ENCODE assay signal across 7 cellular contexts in genomic region chr5:143118818-143119217, GRCh38.
DNase-seq lines count a peak whose midpoint lies in the region; ATAC-seq, FAIRE-seq and TF ChIP-seq lines count a peak whose summit lies in the region.
"Not testable (repeated sequence)": the region's sequence is repeated elsewhere in the genome, so short reads cannot be mapped to it uniquely, and the experiment has no call there.

No MANE protein-coding gene starts in this region.

- CTCF ChIA-PET in HEK293 (lab: Yijun Ruan, JAX) = interaction anchor here (1.3 kb wide), 1 partner anchor 107 kb away, joined by 3 read pairs; no protein-coding TSS in a partner anchor

- peak overlapping the region; percentile 97 for H3K4me2 ChIP-seq in KMS-11

- POLR2A ChIA-PET in HEK293 (lab: Yijun Ruan, JAX) = interaction anchor here (1.0 kb wide), 1 partner anchor 9 kb away, joined by 3 read pairs; no protein-coding TSS in a partner anchor

- H3K27ac ChIP-seq in HEK293 (ENCODE audit: extremely low read depth, low read depth, low read length); small intestine (ENCODE audit: low read depth in 1 of 2, low read length in 1 of 2): not testable (repeated sequence)
- peak overlapping the region; percentile 97 for H3K27ac ChIP-seq in KMS-11
- H3K27ac ChIP-seq in VCaP = peak overlapping the region; percentile 9; the same call in 1 of the 2 replicates

- WGBS in small intestine, 3 donors = 19 to 64% (median 46%) methylated on average over 3 of the region's 3 CpGs

- intact Hi-C loops in activated T-helper 1 cell treated with anti-CD3 and anti-CD28 coated beads, Interleukin-12 subunit alpha, Interleukin-12 subunit beta, Interleukin-2, Interleukin-4 antibody, amounts not matched to agents 30 ng/mL and 10 ng/mL and 1 ng/mL, durations not matched to agents 14 hours and 24 hours and 36 hours (cut with micrococcal nuclease) = loop anchor here (1.0 to 5.0 kb wide), 5 partner anchors 18 to 233 kb away; no protein-coding TSS in a partner anchor
- intact Hi-C loops in dendritic cell treated with granulocyte-macrophage colony-stimulating factor and Interleukin-4, amounts not matched to agents 40 ng/mL and 50 ng/mL, for 4 days (cut with micrococcal nuclease) = loop anchor here (5.0 kb wide), 1 partner anchor 52 kb away; no protein-coding TSS in a partner anchor

- H3K9ac ChIP-seq in KMS-11 = peak overlapping the region; percentile 75

- not testable (repeated sequence) for H3K4me3 Mint-ChIP-seq in activated T-helper 1 cell treated with anti-CD3 and anti-CD28 coated beads, Interleukin-12 subunit alpha, Interleukin-12 subunit beta, Interleukin-2, Interleukin-4 antibody, amounts not matched to agents 30 ng/mL and 10 ng/mL and 1 ng/mL, durations not matched to agents 14 hours and 24 hours and 36 hours; dendritic cell treated with granulocyte-macrophage colony-stimulating factor and Interleukin-4, amounts not matched to agents 40 ng/mL and 50 ng/mL, for 4 days

- H3K36me3 ChIP-seq in HEK293 (ENCODE audit: control insufficient read depth in 2 of 2, insufficient read depth in 1 of 2, low read length in 2 of 2); KMS-11 (ENCODE audit: insufficient read depth); small intestine (ENCODE audit: control insufficient read depth in 2 of 2, insufficient read depth in 2 of 2, low read length in 2 of 2): not testable (repeated sequence)

- H4K20me1 ChIP-seq in KMS-11 (ENCODE audit: insufficient read depth) = not testable (repeated sequence)

- not testable (repeated sequence) for H3K27me3 Mint-ChIP-seq in activated T-helper 1 cell treated with anti-CD3 and anti-CD28 coated beads, Interleukin-12 subunit alpha, Interleukin-12 subunit beta, Interleukin-2, Interleukin-4 antibody, amounts not matched to agents 30 ng/mL and 10 ng/mL and 1 ng/mL, durations not matched to agents 14 hours and 24 hours and 36 hours (ENCODE audit: insufficient read depth); dendritic cell treated with granulocyte-macrophage colony-stimulating factor and Interleukin-4, amounts not matched to agents 40 ng/mL and 50 ng/mL, for 4 days

- H3K4me3 ChIP-seq in HEK293 (ENCODE audit: low read depth, low read length); KMS-11 (IDR thresholded peaks at IDR 0.05; ENCODE audit: insufficient read depth, low read depth, low read length): not testable (repeated sequence)
- H3K4me3 ChIP-seq in small intestine (ENCODE audit: low read depth in 1 of 2, low read length in 2 of 2) = peak overlapping the region in 1 of 2 donors; percentile 10

- not testable (repeated sequence) for TF ChIP-seq CTCF in HEK293 (tag by site-specific recombination; IDR thresholded peaks at IDR 0.05); KMS-11 (conservative IDR thresholded peaks at IDR 0.05; ENCODE audit: low read depth, low read length); VCaP (conservative IDR thresholded peaks at IDR 0.05)

- not testable (repeated sequence) for H3K27me3 ChIP-seq in KMS-11 (ENCODE audit: insufficient read depth, low read depth); small intestine (ENCODE audit: control insufficient read depth in 2 of 2, insufficient read depth in 2 of 2, low read length in 2 of 2)

- H3K9me3 ChIP-seq in HEK293 (ENCODE audit: control insufficient read depth, insufficient read depth, low read depth, low read length); small intestine (ENCODE audit: control insufficient read depth, low read depth): not testable (repeated sequence)

- peaks cover 15% of the 10 kb centered on the region for H3K4me1 ChIP-seq in HEK293 (ENCODE audit: control insufficient read depth, insufficient read depth, low read length)
- peaks cover 100% of the 10 kb centered on the region for H3K4me1 ChIP-seq in KMS-11 (ENCODE audit: low read depth, poor library complexity, severe bottlenecking)
- H3K4me1 ChIP-seq in small intestine (ENCODE audit: control insufficient read depth in 2 of 2, insufficient read depth in 1 of 2, low read depth in 1 of 2, low read length in 1 of 2) = not testable (repeated sequence)

- peak overlapping the region; percentile 79 for H3K27ac Mint-ChIP-seq in activated T-helper 1 cell treated with anti-CD3 and anti-CD28 coated beads, Interleukin-12 subunit alpha, Interleukin-12 subunit beta, Interleukin-2, Interleukin-4 antibody, amounts not matched to agents 30 ng/mL and 10 ng/mL and 1 ng/mL, durations not matched to agents 14 hours and 24 hours and 36 hours
- peak overlapping the region; percentile 90 for H3K27ac Mint-ChIP-seq in dendritic cell treated with granulocyte-macrophage colony-stimulating factor and Interleukin-4, amounts not matched to agents 40 ng/mL and 50 ng/mL, for 4 days

- H3K36me3 Mint-ChIP-seq in activated T-helper 1 cell treated with anti-CD3 and anti-CD28 coated beads, Interleukin-12 subunit alpha, Interleukin-12 subunit beta, Interleukin-2, Interleukin-4 antibody, amounts not matched to agents 30 ng/mL and 10 ng/mL and 1 ng/mL, durations not matched to agents 14 hours and 24 hours and 36 hours (ENCODE audit: low read depth) = peaks cover 15% of the 10 kb centered on the region
- H3K36me3 Mint-ChIP-seq in dendritic cell treated with granulocyte-macrophage colony-stimulating factor and Interleukin-4, amounts not matched to agents 40 ng/mL and 50 ng/mL, for 4 days (ENCODE audit: low read depth) = peaks cover 33% of the 10 kb centered on the region

- not testable (repeated sequence) for H3K79me2 ChIP-seq in KMS-11 (ENCODE audit: insufficient read depth, low read depth)

- ATAC-seq in GM18858 (IDR thresholded peaks at IDR 0.05; ENCODE audit: unreplicated experiment) = peak; percentile 2

- not testable (repeated sequence) for FAIRE-seq in small intestine (lab: Jason Lieb, UNC)

- H3K9me3 Mint-ChIP-seq in activated T-helper 1 cell treated with anti-CD3 and anti-CD28 coated beads, Interleukin-12 subunit alpha, Interleukin-12 subunit beta, Interleukin-2, Interleukin-4 antibody, amounts not matched to agents 30 ng/mL and 10 ng/mL and 1 ng/mL, durations not matched to agents 14 hours and 24 hours and 36 hours; dendritic cell treated with granulocyte-macrophage colony-stimulating factor and Interleukin-4, amounts not matched to agents 40 ng/mL and 50 ng/mL, for 4 days: not testable (repeated sequence)

- not testable (repeated sequence) for DNase-seq in activated T-helper 1 cell treated with anti-CD3 and anti-CD28 coated beads, Interleukin-12 subunit alpha, Interleukin-12 subunit beta, Interleukin-2, Interleukin-4 antibody, amounts not matched to agents 30 ng/mL and 10 ng/mL and 1 ng/mL, durations not matched to agents 14 hours and 24 hours and 36 hours (ENCODE audit: low spot score)
- peak; percentile 29 for DNase-seq in small intestine

- H2AFZ ChIP-seq in KMS-11 (ENCODE audit: low read depth) = not testable (repeated sequence)

- H3K4me1 Mint-ChIP-seq in activated T-helper 1 cell treated with anti-CD3 and anti-CD28 coated beads, Interleukin-12 subunit alpha, Interleukin-12 subunit beta, Interleukin-2, Interleukin-4 antibody, amounts not matched to agents 30 ng/mL and 10 ng/mL and 1 ng/mL, durations not matched to agents 14 hours and 24 hours and 36 hours (ENCODE audit: low read depth) = peaks cover 64% of the 10 kb centered on the region
- H3K4me1 Mint-ChIP-seq in dendritic cell treated with granulocyte-macrophage colony-stimulating factor and Interleukin-4, amounts not matched to agents 40 ng/mL and 50 ng/mL, for 4 days (ENCODE audit: low read depth) = peaks cover 47% of the 10 kb centered on the region

TF ChIP-seq in HEK293, 187 proteins besides CTCF, POLR2A, EP300 and RAD21:
- TF ChIP-seq ZIC2 (tag by site-specific recombination; IDR thresholded peaks at IDR 0.05) (0 out of 2 replicates have a peak, but pooled peaks have one; percentile 10), PRDM6 (tag by site-specific recombination; IDR thresholded peaks at IDR 0.05) (peak; percentile 44), ZNF341 (tag by site-specific recombination; IDR thresholded peaks at IDR 0.05; ENCODE audit: low read depth) (peak; percentile 54), ZFP69B (tag by site-specific recombination; IDR thresholded peaks at IDR 0.05) (peak; percentile 80; the same call in 1 of the 2 replicates), FEZF1 (tag by site-specific recombination; IDR thresholded peaks at IDR 0.05) (peak; percentile 54), ZNF692 (tag by site-specific recombination; IDR thresholded peaks at IDR 0.05) (peak; percentile 76)
